ENCODE assay signal across 32 cellular contexts in genomic region chr7:45199506-45199905, GRCh38. TPM values are rescaled to one million over a fixed set of nuclear protein-coding genes. Genes with fewer than 3 reads are reported as not detected.
"Had no signal": no experiment of that assay in that cellular context is flagged by ENCODE, and none has a peak within 500 bp of the region (broad histone marks: within the 10 kb centered on the region; RNA-seq: fewer than 3 reads in every experiment).

No MANE protein-coding gene starts in this region.

- H3K36me3 Mint-ChIP-seq: activated CD4-positive, alpha-beta memory T cell treated with anti-CD3 and anti-CD28 coated beads for 36 hours; brain had no signal

- H3K27ac Mint-ChIP-seq: activated CD4-positive, alpha-beta memory T cell treated with anti-CD3 and anti-CD28 coated beads for 36 hours; activated T-helper 1 cell treated with anti-CD3 and anti-CD28 coated beads, Interleukin-12 subunit alpha, Interleukin-12 subunit beta, Interleukin-2, Interleukin-4 antibody, amounts not matched to agents 30 ng/mL and 10 ng/mL and 1 ng/mL, durations not matched to agents 14 hours and 24 hours and 36 hours; brain had no signal

- H3K27me3 ChIP-seq: Peyer's patch, SJSA1 had no signal

- H3K4me1 Mint-ChIP-seq: brain; central memory CD8-positive, alpha-beta T cell had no signal

- H3K9me3 Mint-ChIP-seq: activated CD4-positive, alpha-beta memory T cell treated with anti-CD3 and anti-CD28 coated beads for 36 hours; activated T-cell treated with anti-CD3 and anti-CD28 coated beads, Interleukin-2, amount 50 U/mL, for 4 hours; brain; central memory CD8-positive, alpha-beta T cell had no signal

- H3K4me3 ChIP-seq: Peyer's patch, SJSA1 had no signal

- H3K9ac ChIP-seq: KMS-11, SK-N-SH had no signal

- H3K4me3 Mint-ChIP-seq: activated CD4-positive, alpha-beta memory T cell treated with anti-CD3 and anti-CD28 coated beads for 36 hours; activated T-cell treated with anti-CD3 and anti-CD28 coated beads, Interleukin-2, amount 50 U/mL, for 4 hours; activated T-helper 1 cell treated with anti-CD3 and anti-CD28 coated beads, Interleukin-12 subunit alpha, Interleukin-12 subunit beta, Interleukin-2, Interleukin-4 antibody, amounts not matched to agents 30 ng/mL and 10 ng/mL and 1 ng/mL, durations not matched to agents 14 hours and 24 hours and 36 hours; brain; central memory CD8-positive, alpha-beta T cell had no signal

- H3K36me3 ChIP-seq: Peyer's patch, SJSA1 had no signal

- H3K27ac ChIP-seq: KMS-11, Peyer's patch, SJSA1 had no signal

- H3K9me3 ChIP-seq: Peyer's patch, SJSA1, SK-N-SH had no signal

- H3K4me2 ChIP-seq: KMS-11, SK-N-SH had no signal

- H3K4me1 ChIP-seq: Peyer's patch, SJSA1 had no signal

- DNase-seq: activated CD4-positive, alpha-beta memory T cell treated with anti-CD3 and anti-CD28 coated beads for 36 hours; activated CD4-positive, alpha-beta T cell treated with anti-CD3 and anti-CD28 coated beads, Interleukin-2, amount 50 U/mL, for 1 hour; activated CD8-positive, alpha-beta memory T cell treated with anti-CD3 and anti-CD28 coated beads, Interleukin-2, amount 50 U/mL, for 4 hours; activated naive CD4-positive, alpha-beta T cell; activated naive CD4-positive, alpha-beta T cell treated with anti-CD3 and anti-CD28 coated beads, Interleukin-2, amount 50 U/mL, for 16 hours; activated T-cell treated with anti-CD3 and anti-CD28 coated beads for 4 hours; activated T-cell treated with anti-CD3 and anti-CD28 coated beads, Interleukin-2, amount 50 U/mL, for 4 hours; anterior cingulate cortex; NCI-H1092 treated with DMSO at 0.1 percent for 48 hours; NCI-H1417; NCI-H146; NCI-H187; NCI-H2029 treated with DMSO at 0.1 percent for 48 hours; NCI-H2107; NCI-H2171; NCI-H510A; NCI-H526; NCI-H748 treated with DMSO at 0.1 percent for 48 hours; NK-92 treated with Interleukin-12 subunit alpha and Interleukin-12 subunit beta, amount 100 ng/mL, for 24 hours; PC-3; Peyer's patch; RPMI8226; SHP77 treated with DMSO at 0.1 percent for 48 hours; SK-N-SH had no signal

- ATAC-seq: activated T-cell treated with anti-CD3 and anti-CD28 coated beads, Interleukin-2, amount 50 U/mL, for 4 hours; PC-3 had no signal

RNA-seq across cellular contexts. Expression of gene RAMP3, which starts 41.9 kb away (rescaled TPM):
- total RNA-seq: activated CD4-positive, alpha-beta memory T cell treated with anti-CD3 and anti-CD28 coated beads for 36 hours; activated T-cell treated with anti-CD3 and anti-CD28 coated beads, Interleukin-2, amount 50 U/mL, for 4 hours; activated T-helper 1 cell treated with anti-CD3 and anti-CD28 coated beads, Interleukin-12 subunit alpha, Interleukin-12 subunit beta, Interleukin-2, Interleukin-4 antibody, amounts not matched to agents 30 ng/mL and 10 ng/mL and 1 ng/mL, durations not matched to agents 14 hours and 24 hours and 36 hours; chondrocyte; LHCN-M2; PC-3; SJSA1; T-helper 2 cell treated with Interferon-gamma antibody and Interleukin-4, amounts not matched to agents 100 ng/mL and 5 ng/mL, for 36 hours had no signal
